In the genomic region with DNA sequence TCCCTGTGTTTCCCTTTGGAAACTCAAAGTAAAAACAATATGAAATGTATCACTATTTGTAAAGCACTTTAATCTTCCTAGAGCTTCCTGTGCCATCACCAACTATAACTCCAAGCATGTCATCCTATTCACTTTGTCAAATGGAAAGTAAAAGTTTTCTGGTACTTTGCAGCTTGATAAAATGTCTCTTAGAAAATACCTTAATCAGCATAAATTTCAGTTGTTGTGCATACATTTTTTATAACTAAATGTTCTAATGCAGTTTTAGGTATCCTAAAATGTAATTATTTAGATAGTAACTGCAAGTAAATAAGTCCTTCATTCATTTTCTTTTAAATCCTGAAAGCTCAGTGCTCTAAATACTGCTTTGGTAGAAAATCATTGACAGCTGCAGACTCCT, we compare ENCODE assay signal across 28 cellular contexts.
"Had no signal": no experiment of that assay in that cellular context is flagged by ENCODE, and none has a peak within 500 bp of the region (broad histone marks: within the 10 kb centered on the region; RNA-seq: fewer than 3 reads in every experiment).

No MANE protein-coding gene starts in this region.

- H3K27ac ChIP-seq: neural progenitor cell, ovary, parathyroid adenoma, psoas muscle, skin epidermis, spleen, suprapubic skin, testis, tibial artery, transverse colon, upper lobe of right lung, uterus had no signal

- H3K36me3 ChIP-seq: neural progenitor cell, ovary, spleen, suprapubic skin, tibial artery, transverse colon, upper lobe of right lung, uterus had no signal

- ATAC-seq: natural killer cell; psoas muscle; right cardiac atrium; sciatic nerve; stimulated activated memory B cell treated with anti-CD40 and anti-IgM and Interleukin-4, amounts not matched to agents 10 μg/mL and 1 μg/mL and 100 μg/mL, for 72 hours; stimulated activated naive CD8-positive, alpha-beta T cell treated with anti-CD3 and anti-CD28 coated beads, Interleukin-15, amount 100 ng/mL, for 72 hours; stimulated activated naive CD8-positive, alpha-beta T cell treated with anti-CD3 and anti-CD28 coated beads, Interleukin-15, Interleukin-2, amounts not matched to agents 100 U/mL and 50 U/mL, for 24 hours; upper lobe of right lung had no signal

- H2AFZ ChIP-seq: neural progenitor cell, parathyroid adenoma had no signal

- DNase-seq: natural killer cell; occipital lobe; ovary; posterior cingulate gyrus; psoas muscle; right cardiac atrium; spleen; stimulated activated CD4-positive, alpha-beta T cell treated with anti-CD3 and anti-CD28 coated beads, Interleukin-12 subunit alpha, Interleukin-12 subunit beta, amount 100 ng/mL, for 4 hours; stimulated activated CD4-positive, alpha-beta T cell treated with anti-CD3 and anti-CD28 coated beads, Interleukin-1b, Interleukin-23, amount 100 ng/mL, for 48 hours; stimulated activated CD4-positive, alpha-beta T cell treated with anti-CD3 and anti-CD28 coated beads, Interleukin-4, amount 100 ng/mL, for 1 hour; stimulated activated CD4-positive, alpha-beta T cell treated with anti-CD3 and anti-CD28 coated beads, Interleukin-4, amount 100 ng/mL, for 4 hours; stimulated activated CD8-positive, alpha-beta memory T cell treated with anti-CD3 and anti-CD28 coated beads, Interleukin-4, amount 100 ng/mL, for 48 hours; stimulated activated naive CD4-positive, alpha-beta T cell; stimulated activated naive CD8-positive, alpha-beta T cell treated with anti-CD3 and anti-CD28 coated beads, Interleukin-15, amount 100 ng/mL, for 72 hours; stimulated activated naive CD8-positive, alpha-beta T cell treated with anti-CD3 and anti-CD28 coated beads, Interleukin-15, Interleukin-2, amounts not matched to agents 100 U/mL and 50 U/mL, for 24 hours; substantia nigra; testis; tibial artery; transverse colon; upper lobe of right lung; uterus had no signal

- H3K9me3 ChIP-seq: ovary, psoas muscle, suprapubic skin, testis, tibial artery, transverse colon, upper lobe of right lung, uterus had no signal

- H3K79me2 ChIP-seq: parathyroid adenoma had no signal

- H3K4me1 ChIP-seq: parathyroid adenoma, psoas muscle, spleen, testis, tibial artery, transverse colon, upper lobe of right lung, uterus had no signal

- H3K4me2 ChIP-seq: neural progenitor cell, smooth muscle cell had no signal

- H3K4me3 ChIP-seq: neural progenitor cell, ovary, psoas muscle, skin epidermis, smooth muscle cell, spleen, suprapubic skin, testis, tibial artery, transverse colon, upper lobe of right lung, uterus had no signal

- H3K27me3 ChIP-seq: neural progenitor cell, ovary, spleen, suprapubic skin, testis, tibial artery, transverse colon, upper lobe of right lung, uterus had no signal

- H3K9ac ChIP-seq: neural progenitor cell, parathyroid adenoma had no signal
